ENCODE assay signal across 10 cellular contexts in genomic region chr4:41358626-41359025, GRCh38.
DNase-seq lines count a peak whose midpoint lies in the region; ATAC-seq and TF ChIP-seq lines count a peak whose summit lies in the region.
"Had no signal": no experiment of that assay in that cellular context is flagged by ENCODE, and none has a peak within 500 bp of the region (broad histone marks: within the 10 kb centered on the region; RNA-seq: fewer than 3 reads in every experiment).

No MANE protein-coding gene starts in this region.

- no peaks in the 10 kb centered on the region for H3K9me3 ChIP-seq in gastroesophageal sphincter
- no peaks in the 10 kb centered on the region for H3K9me3 ChIP-seq in psoas muscle
- no peaks in the 10 kb centered on the region for H3K9me3 ChIP-seq in vagina

- no peak for ATAC-seq in gastroesophageal sphincter
- ATAC-seq in psoas muscle: no peak
- no peak for ATAC-seq in HG03442 (IDR thresholded peaks at IDR 0.05; ENCODE audit: unreplicated experiment)
- no peak for ATAC-seq in HG02938 (IDR thresholded peaks at IDR 0.05; ENCODE audit: unreplicated experiment)

- TF ChIP-seq POLR2A in gastroesophageal sphincter (IDR thresholded peaks at IDR 0.05) (no peak), vagina (IDR thresholded peaks at IDR 0.05) (no peak)

- no peaks in the 10 kb centered on the region for H3K36me3 Mint-ChIP-seq in activated CD4-positive, alpha-beta memory T cell treated with anti-CD3 and anti-CD28 coated beads for 36 hours

- no peaks in the 10 kb centered on the region for H3K4me1 Mint-ChIP-seq in activated CD4-positive, alpha-beta memory T cell treated with anti-CD3 and anti-CD28 coated beads for 36 hours (ENCODE audit: low read depth)

- H3K27me3 ChIP-seq in gastroesophageal sphincter (no peaks in the 10 kb centered on the region), psoas muscle (ENCODE audit: insufficient read depth in 3 of 3, low read length in 2 of 3) (no peaks in the 10 kb centered on the region), vagina (no peaks in the 10 kb centered on the region)

- H3K27ac ChIP-seq in gastroesophageal sphincter (peak overlapping the region in 3 of 4 donors; percentile 87 to 91 (median 88)), psoas muscle (peak overlapping the region; percentile 90), vagina (no peak overlapping the region)

- peaks cover 0 to 46% (median 6%) of the 10 kb centered on the region in 3 donors for H3K4me1 ChIP-seq in gastroesophageal sphincter
- H3K4me1 ChIP-seq in psoas muscle: peaks cover 9% of the 10 kb centered on the region
- peaks cover 27% of the 10 kb centered on the region for H3K4me1 ChIP-seq in vagina

- H3K4me3 Mint-ChIP-seq in activated CD4-positive, alpha-beta memory T cell treated with anti-CD3 and anti-CD28 coated beads for 36 hours: no peak overlapping the region

- peaks cover 38% of the 10 kb centered on the region for H3K27me3 Mint-ChIP-seq in activated CD4-positive, alpha-beta memory T cell treated with anti-CD3 and anti-CD28 coated beads for 36 hours

- no peak overlapping the region for H3K4me3 ChIP-seq in gastroesophageal sphincter
- no peak overlapping the region for H3K4me3 ChIP-seq in psoas muscle
- no peak overlapping the region for H3K4me3 ChIP-seq in vagina

- intact Hi-C loops in psoas muscle (cut with DNase I) (no loop called here), vagina (cut with DNase I) (no loop called here)
- intact Hi-C loops in activated CD4-positive, alpha-beta memory T cell treated with anti-CD3 and anti-CD28 coated beads for 36 hours (cut with micrococcal nuclease): no loop called here

- no peaks in the 10 kb centered on the region for H3K9me3 Mint-ChIP-seq in activated CD4-positive, alpha-beta memory T cell treated with anti-CD3 and anti-CD28 coated beads for 36 hours

- DNase-seq in DMS53 treated with DMSO at 0.1 percent for 48 hours (lab: John Stamatoyannopoulos, UW; ENCODE audit: unreplicated experiment) (peak; percentile 99), NCI-H2196 treated with DMSO at 0.1 percent for 48 hours (lab: John Stamatoyannopoulos, UW; ENCODE audit: unreplicated experiment) (peak; percentile 87), psoas muscle (no peak), vagina (ENCODE audit: extremely low spot score in 2 of 2) (no peak)
- no peak for DNase-seq in activated CD4-positive, alpha-beta memory T cell treated with anti-CD3 and anti-CD28 coated beads for 36 hours
- DNase-seq: activated CD8-positive, alpha-beta memory T cell treated with anti-CD3 and anti-CD28 coated beads, Interleukin-2, amount 50 U/mL, for 48 hours; kidney glomerular epithelial cell had no signal

- H3K36me3 ChIP-seq in gastroesophageal sphincter (no peaks in the 10 kb centered on the region), psoas muscle (ENCODE audit: insufficient read depth in 1 of 2, low read depth in 1 of 2) (no peaks in the 10 kb centered on the region), vagina (no peaks in the 10 kb centered on the region)

- no peak overlapping the region for H3K27ac Mint-ChIP-seq in activated CD4-positive, alpha-beta memory T cell treated with anti-CD3 and anti-CD28 coated beads for 36 hours

- no peak for TF ChIP-seq EP300 in gastroesophageal sphincter (IDR thresholded peaks at IDR 0.05)

- POLR2A ChIA-PET in activated CD4-positive, alpha-beta memory T cell treated with anti-CD3 and anti-CD28 coated beads for 36 hours (lab: Charles Lee): no interaction called here

- CTCF ChIA-PET in activated CD4-positive, alpha-beta memory T cell treated with anti-CD3 and anti-CD28 coated beads for 36 hours (lab: Charles Lee): no interaction called here

- TF ChIP-seq CTCF in gastroesophageal sphincter (IDR thresholded peaks at IDR 0.05) (no peak), psoas muscle (IDR thresholded peaks at IDR 0.05) (no peak), vagina (IDR thresholded peaks at IDR 0.05) (no peak)

- WGBS in gastroesophageal sphincter (ENCODE audit: low coverage in 1 of 2), 2 donors: 60% methylated on average over 1 of the region's 3 CpGs; no CpG with 5 or more reads in 1 of the 2 donors
- WGBS in psoas muscle, 3 donors: 57 to 81% (median 61%) methylated on average over 3 of the region's 3 CpGs

Comparison
In these comparisons a context has a peak if more than half of its experiments do, and no peak if none do; other contexts are left out.
1. DNase-seq: peak in DMS53 treated with DMSO at 0.1 percent for 48 hours (single experiment) and NCI-H2196 treated with DMSO at 0.1 percent for 48 hours (single experiment); none in psoas muscle (0 of 2), activated CD4-positive, alpha-beta memory T cell treated with anti-CD3 and anti-CD28 coated beads for 36 hours (single experiment) and vagina (0 of 2).